Comparison of ENCODE assay signal across 23 cellular contexts in the genomic region with DNA sequence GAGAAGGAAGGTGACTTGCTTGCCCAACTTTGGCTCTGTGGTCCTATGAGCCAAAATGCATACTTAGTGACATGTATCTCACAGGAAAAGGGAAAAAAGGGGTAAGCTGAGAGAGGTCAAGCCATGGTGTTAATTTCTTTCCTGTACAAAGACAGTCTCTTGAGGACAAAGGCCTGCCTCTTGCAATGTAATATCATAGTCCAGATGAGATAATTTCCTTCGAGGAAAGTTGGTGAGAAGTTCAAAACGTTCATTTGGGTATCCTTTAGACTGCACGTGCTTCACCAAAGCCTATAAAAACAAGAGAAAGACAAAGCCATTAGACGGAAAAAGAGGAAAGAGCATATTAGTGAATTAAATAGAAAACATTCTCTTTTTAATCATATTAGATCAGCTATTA. TPM values are rescaled to one million over a fixed set of nuclear protein-coding genes. Genes with fewer than 3 reads are reported as not detected.
DNase-seq lines count a peak whose midpoint lies in the region; ATAC-seq, FAIRE-seq and TF ChIP-seq lines count a peak whose summit lies in the region.
"Had no signal": no experiment of that assay in that cellular context is flagged by ENCODE, and none has a peak within 500 bp of the region (broad histone marks: within the 10 kb centered on the region; RNA-seq: fewer than 3 reads in every experiment).

No MANE protein-coding gene starts in this region.

- no peaks in the 10 kb centered on the region for H3K79me2 ChIP-seq in endothelial cell of umbilical vein (ENCODE audit: control insufficient read depth, insufficient read depth, low read length)

- H3K9me3 ChIP-seq in T-helper 17 cell (ENCODE audit: control insufficient read depth, low read length, poor library complexity, severe bottlenecking) = no peaks in the 10 kb centered on the region
- no peaks in the 10 kb centered on the region for H3K9me3 ChIP-seq in endothelial cell of umbilical vein (replicated peaks; ENCODE audit: control insufficient read depth, insufficient read depth, low read length)

- H3K36me3 Mint-ChIP-seq in T-helper 17 cell (ENCODE audit: low read depth) = peaks cover 29% of the 10 kb centered on the region
- H3K36me3 Mint-ChIP-seq in effector memory CD8-positive, alpha-beta T cell (ENCODE audit: insufficient read depth) = peaks cover 49% of the 10 kb centered on the region

- H3K4me2 ChIP-seq in endothelial cell of umbilical vein (ENCODE audit: insufficient read depth, low read length) = no peak overlapping the region
- H3K4me2 ChIP-seq: GM23338 had no signal

- CTCF ChIA-PET in endothelial cell of umbilical vein (lab: Charles Lee) = interaction anchor here (0.6 to 1.6 kb wide), 2 partner anchors 103 to 447 kb away, joined by 3 read pairs; no protein-coding TSS in a partner anchor

- dilution Hi-C loops in endothelial cell of umbilical vein (cut with MboI; ENCODE audit: extremely low pct_ligation_motif_present, low sequenced_read_pairs) = no loop called here

- no peaks in the 10 kb centered on the region for H3K27me3 Mint-ChIP-seq in T-helper 17 cell
- H3K27me3 Mint-ChIP-seq in effector memory CD8-positive, alpha-beta T cell = no peaks in the 10 kb centered on the region
- H3K27me3 Mint-ChIP-seq: CD4-positive, alpha-beta memory T cell had no signal

- no peak overlapping the region for H3K4me3 ChIP-seq in endothelial cell of umbilical vein (replicated peaks in 1 of 3; ENCODE audit: insufficient read depth in 1 of 3, low read depth in 1 of 3, low read length in 3 of 3)
- H3K4me3 ChIP-seq: GM23338 had no signal

- H3K27me3 ChIP-seq in endothelial cell of umbilical vein (ENCODE audit: control insufficient read depth in 2 of 2, insufficient read depth in 2 of 2, low read length in 2 of 2) = no peaks in the 10 kb centered on the region

- H3K36me3 ChIP-seq in endothelial cell of umbilical vein (ENCODE audit: control insufficient read depth in 2 of 2, extremely low read depth in 1 of 2, insufficient read depth in 2 of 2, low read length in 2 of 2) = peaks cover 8 to 9% of the 10 kb centered on the region in 2 experiments

- no peaks in the 10 kb centered on the region for H4K20me1 ChIP-seq in endothelial cell of umbilical vein (replicated peaks; ENCODE audit: control insufficient read depth, extremely low read depth, insufficient read depth, low read length)

- no peak overlapping the region for H2AFZ ChIP-seq in endothelial cell of umbilical vein (ENCODE audit: low read depth, low read length)
- H2AFZ ChIP-seq: GM23338 had no signal

- BruUV-seq in endothelial cell of umbilical vein (replicated peaks; lab: Mats Ljungman, UMichigan) = no TSS peak

- DNase-seq in T-helper 17 cell (no peak), endothelial cell of umbilical vein (ENCODE audit: low read depth, low spot score) (peak; percentile 76), A172 (ENCODE audit: low spot score) (no peak), NCI-H226 (no peak), NCI-H2171 treated with DMSO at 0.1 percent for 48 hours (lab: John Stamatoyannopoulos, UW) (no peak)
- DNase-seq in effector memory CD8-positive, alpha-beta T cell = no peak
- DNase-seq: 8988T; C1 segment of cervical spinal cord; Calu3; CD4-positive, alpha-beta memory T cell; COR-L47; DMS53; DMS79 treated with DMSO at 0.1 percent for 48 hours; GF-D8; H9; HFFc6 had no signal

- no peak overlapping the region for H3K4me3 Mint-ChIP-seq in T-helper 17 cell
- no peak overlapping the region for H3K4me3 Mint-ChIP-seq in effector memory CD8-positive, alpha-beta T cell
- H3K4me3 Mint-ChIP-seq: GM23338, H9, HFFc6 had no signal

- POLR2A ChIA-PET in endothelial cell of umbilical vein (lab: Charles Lee) = no interaction called here

- H3K9ac ChIP-seq in endothelial cell of umbilical vein (replicated peaks; ENCODE audit: extremely low read depth, insufficient read depth, low read length) = no peak overlapping the region

- no peaks in the 10 kb centered on the region for H3K4me1 ChIP-seq in endothelial cell of umbilical vein (ENCODE audit: control insufficient read depth, extremely low read depth, insufficient read depth, low read length)

- TF ChIP-seq CTCF in endothelial cell of umbilical vein (IDR thresholded peaks at IDR 0.05; ENCODE audit: extremely low read depth in 1 of 2, insufficient read depth in 1 of 2, low read depth in 1 of 2, low read length in 2 of 2) = no peak

- H3K27ac ChIP-seq in endothelial cell of umbilical vein (ENCODE audit: insufficient read depth, low read depth, low read length) = no peak overlapping the region

- H3K4me1 Mint-ChIP-seq in T-helper 17 cell = peaks cover 15% of the 10 kb centered on the region
- H3K4me1 Mint-ChIP-seq in effector memory CD8-positive, alpha-beta T cell (ENCODE audit: low read depth in 2 of 2) = peaks cover 12 to 23% of the 10 kb centered on the region in 2 donors
- H3K4me1 Mint-ChIP-seq: GM23338, H9 had no signal

- H3K9me3 Mint-ChIP-seq in effector memory CD8-positive, alpha-beta T cell = no peaks in the 10 kb centered on the region
- H3K9me3 Mint-ChIP-seq: CD4-positive, alpha-beta memory T cell; GM23338; H9; HFFc6 had no signal

- H3K9me1 ChIP-seq in endothelial cell of umbilical vein (replicated peaks; ENCODE audit: control insufficient read depth, extremely low read depth, insufficient read depth, low read length) = no peaks in the 10 kb centered on the region

- peak; percentile 43 for FAIRE-seq in endothelial cell of umbilical vein (lab: Jason Lieb, UNC)
- FAIRE-seq: GM12891, GM18507 had no signal

- intact Hi-C loops in endothelial cell of umbilical vein (cut with micrococcal nuclease) = no loop called here

- H3K27ac Mint-ChIP-seq in T-helper 17 cell = peak overlapping the region; percentile 85
- H3K27ac Mint-ChIP-seq in effector memory CD8-positive, alpha-beta T cell = peak overlapping the region; percentile 16 to 21
- H3K27ac Mint-ChIP-seq: HFFc6 had no signal

- ATAC-seq in T-helper 17 cell = no peak
- no peak for ATAC-seq in effector memory CD8-positive, alpha-beta T cell (replicated peaks)
- ATAC-seq: GM23338, HCT116 had no signal

- TF ChIP-seq POLR2A in endothelial cell of umbilical vein (IDR thresholded peaks at IDR 0.05; ENCODE audit: low read depth, low read length) = no peak

TF ChIP-seq in endothelial cell of umbilical vein, 7 proteins besides CTCF, POLR2A, EP300 and RAD21:
- TF ChIP-seq GATA2 (IDR thresholded peaks at IDR 0.05; ENCODE audit: insufficient read depth, insufficient read length, low read depth, low read length) = no peak
- TF ChIP-seq, protein P1, sequence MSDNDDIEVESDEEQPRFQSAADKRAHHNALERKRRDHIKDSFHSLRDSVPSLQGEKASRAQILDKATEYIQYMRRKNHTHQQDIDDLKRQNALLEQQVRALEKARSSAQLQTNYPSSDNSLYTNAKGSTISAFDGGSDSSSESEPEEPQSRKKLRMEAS (IDR thresholded peaks at IDR 0.05; ENCODE audit: insufficient read depth, insufficient read length) = no peak
- TF ChIP-seq EZH2 (IDR thresholded peaks at IDR 0.05; ENCODE audit: borderline replicate concordance, low read depth, low read length, severe bottlenecking) = no peak
TF ChIP-seq in endothelial cell of umbilical vein: peak in this region for 0.

RNA-seq across cellular contexts. Expression of a gene that starts 18.4 kb away (rescaled TPM):
- total RNA-seq in T-helper 17 cell = not detected
- total RNA-seq in endothelial cell of umbilical vein = not detected in 2 replicates
- not detected in 2 replicates for polyA plus RNA-seq in endothelial cell of umbilical vein
- not detected in 2 replicates for polyA plus RNA-seq in endothelial cell of umbilical vein (2011; cell fraction: cytosol; rRNA removed)
- not detected in 2 replicates for polyA plus RNA-seq in endothelial cell of umbilical vein (2011; cell fraction: nucleus; rRNA removed)
- not detected in 2 replicates for polyA plus RNA-seq in endothelial cell of umbilical vein (2012)
- 0.19 TPM in 1 of 2 replicates, not detected in the other for polyA minus RNA-seq in endothelial cell of umbilical vein
- 1.8 TPM for polyA minus RNA-seq in endothelial cell of umbilical vein (2011; cell fraction: cytosol; rRNA and poly(A)+ RNA removed)
- not detected in 2 replicates for polyA minus RNA-seq in endothelial cell of umbilical vein (2011; cell fraction: nucleus; rRNA and poly(A)+ RNA removed)
- 41.0 and 79.8 TPM in 2 replicates for total RNA-seq in A172 (2014; rRNA removed; shearing (Covaris generic))
- total RNA-seq: A673, Calu3, G401, GM23338, H9 had no signal
- polyA plus RNA-seq: BJ had no signal

RNA-seq across cellular contexts. Expression of a gene that starts 38.5 kb away (rescaled TPM):
- total RNA-seq in T-helper 17 cell (1 to 10 TPM; 4.8 to 6.8 TPM), endothelial cell of umbilical vein (13.9 and 14.4 TPM in 2 replicates)
- 9.2 and 11.2 TPM in 2 replicates for polyA plus RNA-seq in endothelial cell of umbilical vein
- polyA plus RNA-seq in endothelial cell of umbilical vein (2011; cell fraction: cytosol; rRNA removed) = 14.2 and 14.6 TPM in 2 replicates
- 6.2 and 8.8 TPM in 2 replicates for polyA plus RNA-seq in endothelial cell of umbilical vein (2011; cell fraction: nucleus; rRNA removed)
- 23.2 and 28.0 TPM in 2 replicates for polyA plus RNA-seq in endothelial cell of umbilical vein (2012)
- 1.7 and 2.3 TPM in 2 replicates for polyA minus RNA-seq in endothelial cell of umbilical vein
- polyA minus RNA-seq in endothelial cell of umbilical vein (2011; cell fraction: cytosol; rRNA and poly(A)+ RNA removed) = 4.9 TPM
- polyA minus RNA-seq in endothelial cell of umbilical vein (2011; cell fraction: nucleus; rRNA and poly(A)+ RNA removed) = 3.5 and 3.8 TPM in 2 replicates
- 15.8 and 32.6 TPM in 2 replicates for total RNA-seq in A172 (2014; rRNA removed; shearing (Covaris generic))

Comparison
In these comparisons a context has a peak if more than half of its experiments do, and no peak if none do; other contexts are left out.
1. RNA of a gene that starts 18.4 kb away (total RNA-seq): 41.0 to 79.8 TPM in A172; not detected in T-helper 17 cell and not detected in endothelial cell of umbilical vein; every median in the first group is over 10 times any median in the second.